33 cellular contexts compared by ENCODE assay signal in the genomic region with DNA sequence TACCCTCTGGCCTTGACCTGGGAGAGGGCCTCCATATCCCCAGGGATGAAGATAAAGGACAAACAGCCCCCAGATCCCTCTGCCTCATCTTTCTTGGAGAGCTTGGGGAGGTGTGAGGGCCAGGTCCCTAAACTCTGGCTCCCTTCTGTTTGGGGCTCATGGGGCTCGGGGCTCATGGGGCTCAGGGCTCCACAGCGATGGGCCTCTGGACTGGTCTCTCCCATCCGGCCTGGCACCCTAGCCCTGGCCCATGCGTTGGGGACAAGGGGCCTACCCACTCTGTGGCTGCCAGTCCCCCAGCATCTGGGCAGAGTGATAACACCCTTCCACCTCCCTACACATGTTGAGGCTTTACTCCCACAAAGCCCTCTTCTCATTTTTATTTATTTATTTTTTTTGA. TPM values are rescaled to one million over a fixed set of nuclear protein-coding genes. Genes with fewer than 3 reads are reported as not detected.
DNase-seq lines count a peak whose midpoint lies in the region; ATAC-seq, FAIRE-seq and TF ChIP-seq lines count a peak whose summit lies in the region.
"Had no signal": no experiment of that assay in that cellular context is flagged by ENCODE, and none has a peak within 500 bp of the region (broad histone marks: within the 10 kb centered on the region; RNA-seq: fewer than 3 reads in every experiment).

No MANE protein-coding gene starts in this region.

- no peaks in the 10 kb centered on the region for H3K9me3 Mint-ChIP-seq in activated B cell treated with CpG ODN at 0.5 μM for 24 hours
- H3K9me3 Mint-ChIP-seq in neural progenitor cell: no peaks in the 10 kb centered on the region
- H3K9me3 Mint-ChIP-seq: activated CD4-positive, alpha-beta memory T cell treated with anti-CD3 and anti-CD28 coated beads, Interleukin-2, amount 10 ng/mL, durations not matched to agents 7 days and 5 days; activated T-helper 17 cell treated with anti-CD3 and anti-CD28 coated beads, Interleukin-2, amount 50 U/mL, for 72 hours; CD8-positive, alpha-beta memory T cell; effector memory CD8-positive, alpha-beta T cell; naive thymus-derived CD8-positive, alpha-beta T cell had no signal

- TF ChIP-seq CTCF in HepG2 (CRISPR knock-in tag; IDR thresholded peaks at IDR 0.05): no peak
- TF ChIP-seq CTCF in right lobe of liver (IDR thresholded peaks at IDR 0.05): no peak
- TF ChIP-seq CTCF in activated B cell treated with CpG ODN at 0.5 μM for 24 hours (IDR thresholded peaks at IDR 0.05): no peak
- no peak for TF ChIP-seq CTCF in neural progenitor cell (IDR thresholded peaks at IDR 0.05)

- H3K27ac ChIP-seq in HepG2 (ENCODE audit: extremely low read length, insufficient read depth, low read length) (no peak overlapping the region), right lobe of liver (no peak overlapping the region), neural progenitor cell (peak overlapping the region; percentile 98)
- H3K27ac ChIP-seq: pancreas, SJCRH30, suprapubic skin had no signal

- H3K4me3 ChIP-seq in HepG2 (replicated peaks in 1 of 3; ENCODE audit: insufficient read depth in 1 of 3, low read depth in 2 of 3, low read length in 3 of 3): no peak overlapping the region
- H3K4me3 ChIP-seq in right lobe of liver: no peak overlapping the region
- no peak overlapping the region for H3K4me3 ChIP-seq in neural progenitor cell
- H3K4me3 ChIP-seq: colonic mucosa, pancreas, Peyer's patch, SJCRH30, suprapubic skin had no signal

- H3F3A ChIP-seq in neural progenitor cell (ENCODE audit: low read depth): peaks cover 58% of the 10 kb centered on the region

- POLR2A ChIA-PET in HepG2 (lab: Yijun Ruan, JAX): interaction anchor here (3.8 kb wide), 1 partner anchor 35 kb away, joined by 25 read pairs; no protein-coding TSS in a partner anchor
- POLR2A ChIA-PET in activated B cell treated with CpG ODN at 0.5 μM for 24 hours (lab: Charles Lee): interaction anchor here (7.2 to 12.0 kb wide), 3 partner anchors 28 to 66 kb away, joined by 84 to 280 read pairs (median 181); a partner anchor contains a TSS

- in situ Hi-C loops in HepG2 (cut with HindIII; ENCODE audit: extremely low pct_ligation_motif_present, low pct_unique_long_range_greater_than_20kb): loop anchor here (5.0 kb wide), 1 partner anchor 33 kb away; no protein-coding TSS in a partner anchor

- H3K4me3 Mint-ChIP-seq in activated B cell treated with CpG ODN at 0.5 μM for 24 hours (peak overlapping the region; percentile 19), neural progenitor cell (peak overlapping the region; percentile 28)
- H3K4me3 Mint-ChIP-seq: activated CD4-positive, alpha-beta memory T cell treated with anti-CD3 and anti-CD28 coated beads, Interleukin-2, amount 10 ng/mL, durations not matched to agents 7 days and 5 days; activated T-helper 17 cell treated with anti-CD3 and anti-CD28 coated beads, Interleukin-2, amount 50 U/mL, for 72 hours; effector memory CD8-positive, alpha-beta T cell had no signal

- ATAC-seq in HepG2 (no peak), right lobe of liver (no peak), activated B cell treated with CpG ODN at 0.5 μM for 24 hours (ENCODE audit: low read depth) (no peak), HG02852 (IDR thresholded peaks at IDR 0.05; ENCODE audit: unreplicated experiment) (no peak), GM21367 (IDR thresholded peaks at IDR 0.05; ENCODE audit: unreplicated experiment) (no peak)
- ATAC-seq: activated T-helper 17 cell treated with anti-CD3 and anti-CD28 coated beads, Interleukin-2, amount 50 U/mL, for 72 hours; effector memory CD8-positive, alpha-beta T cell; left ventricle myocardium superior; naive thymus-derived CD8-positive, alpha-beta T cell; pancreas had no signal

- BruUV-seq in HepG2 (replicated peaks; lab: Mats Ljungman, UMichigan): no TSS peak

- H3K27me3 ChIP-seq in HepG2 (ENCODE audit: control insufficient read depth in 1 of 2, insufficient read depth in 2 of 2, low read length in 2 of 2): peaks cover 0 to 4% of the 10 kb centered on the region in 2 experiments; a peak in 1 of 5 replicates
- no peaks in the 10 kb centered on the region for H3K27me3 ChIP-seq in right lobe of liver
- H3K27me3 ChIP-seq in neural progenitor cell: no peaks in the 10 kb centered on the region
- H3K27me3 ChIP-seq: colonic mucosa, pancreas, Peyer's patch, SJCRH30, suprapubic skin had no signal

- no peak for TF ChIP-seq POLR2A in HepG2 (IDR thresholded peaks at IDR 0.05; ENCODE audit: insufficient read depth in 1 of 2, low read depth in 2 of 2, low read length in 2 of 2)
- TF ChIP-seq POLR2A in right lobe of liver (IDR thresholded peaks at IDR 0.05): no peak

- CTCF ChIA-PET in HepG2 (lab: Yijun Ruan, JAX; ENCODE audit: low intra/inter-chr PET ratio, low total read pairs): interaction anchor here (2.5 kb wide), 1 partner anchor 35 kb away, joined by 7 read pairs; no protein-coding TSS in a partner anchor
- CTCF ChIA-PET in activated B cell treated with CpG ODN at 0.5 μM for 24 hours (lab: Charles Lee): interaction anchor here (1.1 to 20.2 kb wide), 2 partner anchors 28 to 36 kb away, joined by 5 to 429 read pairs; no protein-coding TSS in a partner anchor

- no peak for FAIRE-seq in HepG2 (lab: Jason Lieb, UNC)
- FAIRE-seq: bronchial epithelial cell, keratinocyte had no signal

- H3K4me2 ChIP-seq in HepG2 (ENCODE audit: low read depth, low read length) (no peak overlapping the region), neural progenitor cell (no peak overlapping the region)

- H3K9ac ChIP-seq in HepG2 (ENCODE audit: insufficient read depth, low read depth, low read length) (no peak overlapping the region), neural progenitor cell (no peak overlapping the region)

- intact Hi-C loops in HepG2 (cut with micrococcal nuclease; ENCODE audit: unreplicated experiment): no loop called here
- intact Hi-C loops in right lobe of liver (cut with DNase I): loop anchor here (5.0 kb wide), 2 partner anchors 33 to 38 kb away; no protein-coding TSS in a partner anchor
- intact Hi-C loops in activated B cell treated with CpG ODN at 0.5 μM for 24 hours (cut with micrococcal nuclease): no loop called here

- TF ChIP-seq RAD21 in HepG2 (CRISPR knock-in tag; IDR thresholded peaks at IDR 0.05): no peak

- H4K20me1 ChIP-seq in HepG2 (ENCODE audit: insufficient read depth, low read length): no peaks in the 10 kb centered on the region
- no peaks in the 10 kb centered on the region for H4K20me1 ChIP-seq in neural progenitor cell (ENCODE audit: low read depth)

- H3K79me2 ChIP-seq in HepG2 (ENCODE audit: insufficient read depth, low read length) (no peaks in the 10 kb centered on the region), neural progenitor cell (ENCODE audit: low read depth) (peaks cover 23% of the 10 kb centered on the region)

- no peak for TF ChIP-seq EP300 in HepG2 (IDR thresholded peaks at IDR 0.05; ENCODE audit: low read depth in 2 of 2, low read length in 2 of 2)
- TF ChIP-seq EP300 in HepG2 (CRISPR knock-in tag; IDR thresholded peaks at IDR 0.05; ENCODE audit: borderline replicate concordance): no peak

- H3K36me3 ChIP-seq in HepG2 (replicated peaks in 1 of 2; ENCODE audit: control insufficient read depth in 1 of 2, insufficient read depth in 2 of 2, low read length in 2 of 2): no peaks in the 10 kb centered on the region
- H3K36me3 ChIP-seq in right lobe of liver: no peaks in the 10 kb centered on the region
- no peaks in the 10 kb centered on the region for H3K36me3 ChIP-seq in neural progenitor cell
- H3K36me3 ChIP-seq: colonic mucosa, pancreas, Peyer's patch, SJCRH30, suprapubic skin had no signal

- H3K27me3 Mint-ChIP-seq in activated B cell treated with CpG ODN at 0.5 μM for 24 hours: no peaks in the 10 kb centered on the region
- H3K27me3 Mint-ChIP-seq in neural progenitor cell (ENCODE audit: insufficient read depth, low read depth): peaks cover 21% of the 10 kb centered on the region

- H3K36me3 Mint-ChIP-seq in activated B cell treated with CpG ODN at 0.5 μM for 24 hours (ENCODE audit: low read depth) (no peaks in the 10 kb centered on the region), neural progenitor cell (no peaks in the 10 kb centered on the region)
- H3K36me3 Mint-ChIP-seq: activated naive CD8-positive, alpha-beta T cell; CD8-positive, alpha-beta memory T cell; naive thymus-derived CD8-positive, alpha-beta T cell had no signal

- DNase-seq in HepG2 (ENCODE audit: low spot score) (no peak), right lobe of liver (no peak), activated B cell treated with CpG ODN at 0.5 μM for 24 hours (no peak), neural progenitor cell (ENCODE audit: low spot score) (peak; percentile 1), NCI-H345 (lab: John Stamatoyannopoulos, UW) (no peak), NCI-H526 (lab: John Stamatoyannopoulos, UW) (no peak)
- DNase-seq: activated CD4-positive, alpha-beta memory T cell treated with anti-CD3 and anti-CD28 coated beads, Interleukin-2, amount 10 ng/mL, durations not matched to agents 7 days and 5 days; activated CD4-positive, alpha-beta T cell treated with anti-CD3 and anti-CD28 coated beads for 1 hour; anterior cingulate cortex; CD8-positive, alpha-beta memory T cell; colonic mucosa; effector memory CD8-positive, alpha-beta T cell; erythroblast; H7; head of caudate nucleus; Kasumi-1; left ventricle myocardium superior; MV-4-11; naive thymus-derived CD8-positive, alpha-beta T cell; NCI-H1694; NCI-H524 treated with DMSO at 0.1 percent for 48 hours; NK-92 treated with Interleukin-12 subunit alpha and Interleukin-12 subunit beta, amount 100 ng/mL, for 24 hours; pancreas; Peyer's patch; retina; SJCRH30 had no signal

- H3K9me3 ChIP-seq in HepG2 (ENCODE audit: low read length) (no peaks in the 10 kb centered on the region), right lobe of liver (no peaks in the 10 kb centered on the region), neural progenitor cell (ENCODE audit: low read depth) (no peaks in the 10 kb centered on the region)
- H3K9me3 ChIP-seq: colonic mucosa, pancreas, Peyer's patch, SJCRH30, suprapubic skin had no signal

- peaks cover 65% of the 10 kb centered on the region for H3K4me1 Mint-ChIP-seq in activated B cell treated with CpG ODN at 0.5 μM for 24 hours
- H3K4me1 Mint-ChIP-seq in neural progenitor cell: peaks cover 34% of the 10 kb centered on the region

- H3K27ac Mint-ChIP-seq in activated B cell treated with CpG ODN at 0.5 μM for 24 hours (no peak overlapping the region), neural progenitor cell (no peak overlapping the region)
- H3K27ac Mint-ChIP-seq: activated CD4-positive, alpha-beta memory T cell treated with anti-CD3 and anti-CD28 coated beads, Interleukin-2, amount 10 ng/mL, durations not matched to agents 7 days and 5 days; activated naive CD8-positive, alpha-beta T cell; activated T-helper 17 cell treated with anti-CD3 and anti-CD28 coated beads, Interleukin-2, amount 50 U/mL, for 72 hours; CD8-positive, alpha-beta memory T cell; effector memory CD8-positive, alpha-beta T cell had no signal

- 89% methylated on average over 4 of the region's 4 CpGs for WGBS in HepG2 (ENCODE audit: low lambda C conversion rate)
- WGBS in right lobe of liver (ENCODE audit: insufficient coverage, low coverage, low lambda C conversion rate, missing lambda C conversion rate): 86% methylated on average over 1 of the region's 4 CpGs

- H3K4me1 ChIP-seq in HepG2 (ENCODE audit: insufficient read depth, low read length) (peaks cover 61% of the 10 kb centered on the region), right lobe of liver (peaks cover 0 to 7% (median 3%) of the 10 kb centered on the region in 4 donors), neural progenitor cell (peaks cover 30% of the 10 kb centered on the region)

- H2AFZ ChIP-seq in HepG2 (ENCODE audit: low read length) (no peak overlapping the region), neural progenitor cell (replicated peaks) (no peak overlapping the region)

RNA-seq across cellular contexts. Expression of a gene that starts 29.2 kb away (rescaled TPM):
- total RNA-seq in HepG2 (2016; rRNA removed; fragmentation: Illumina TruSeq; extraction: Trizol): 1,086 and 1,212 TPM in 2 replicates
- 383 and 429 TPM in 2 replicates for total RNA-seq in HepG2 (2016; cell fraction: cytosol; rRNA removed; fragmentation: Illumina TruSeq; extraction: Trizol; ENCODE audit: low read depth)
- total RNA-seq in HepG2 (2016; cell fraction: insoluble cytoplasmic fraction; rRNA removed; fragmentation: Illumina TruSeq; extraction: Trizol): 1,123 and 1,183 TPM in 2 replicates
- total RNA-seq in HepG2 (2016; cell fraction: membrane; rRNA removed; fragmentation: Illumina TruSeq; extraction: Trizol): 561 and 605 TPM in 2 replicates
- total RNA-seq in HepG2 (2016; cell fraction: nucleus; rRNA removed; fragmentation: Illumina TruSeq; extraction: Trizol): 429 and 440 TPM in 2 replicates
- polyA plus RNA-seq in HepG2 (2011; rRNA removed): 174 and 190 TPM in 2 replicates
- 192 and 196 TPM in 2 replicates for polyA plus RNA-seq in HepG2 (2011; cell fraction: cytosol; rRNA removed)
- polyA plus RNA-seq in HepG2 (2011; cell fraction: nucleus; rRNA removed): 112 and 149 TPM in 2 replicates
- 399 and 565 TPM in 2 replicates for polyA plus RNA-seq in HepG2 (2012)
- polyA plus RNA-seq in HepG2 (2016; cell fraction: cytosol; fragmentation: Illumina TruSeq; extraction: Trizol; ENCODE audit: low read depth): 460 and 492 TPM in 2 replicates
- polyA plus RNA-seq in HepG2 (2016; cell fraction: insoluble cytoplasmic fraction; fragmentation: Illumina TruSeq; extraction: Trizol; ENCODE audit: low read depth): 2,053 and 2,108 TPM in 2 replicates
- polyA plus RNA-seq in HepG2 (2016; cell fraction: membrane; fragmentation: Illumina TruSeq; extraction: Trizol; ENCODE audit: low read depth): 673 and 705 TPM in 2 replicates
- polyA plus RNA-seq in HepG2 (2016; cell fraction: nucleus; fragmentation: Illumina TruSeq; extraction: Trizol; ENCODE audit: insufficient read depth, low read depth): 1,089 and 1,130 TPM in 2 replicates
- 146 and 188 TPM in 2 replicates for polyA minus RNA-seq in HepG2 (2011; rRNA and poly(A)+ RNA removed; ENCODE audit: low replicate concordance)
- 210 and 216 TPM in 2 replicates for polyA minus RNA-seq in HepG2 (2011; cell fraction: cytosol; rRNA and poly(A)+ RNA removed)
- 83.7 and 96.4 TPM in 2 replicates for polyA minus RNA-seq in HepG2 (2011; cell fraction: nucleus; rRNA and poly(A)+ RNA removed)
- 100 to 1,000 TPM; 180 to 373 (median 252) TPM for total RNA-seq in right lobe of liver
- total RNA-seq in activated B cell treated with CpG ODN at 0.5 μM for 24 hours: 1,531 and 1,680 TPM in 2 replicates
- 1,850 and 2,102 TPM in 2 replicates for total RNA-seq in neural progenitor cell (ENCODE audit: low replicate concordance)

Comparison
In these comparisons a context has a peak if more than half of its experiments do, and no peak if none do; other contexts are left out.
1. intact Hi-C loops: an anchor here in right lobe of liver (5.0 kb wide); none called in HepG2 and activated B cell treated with CpG ODN at 0.5 μM for 24 hours.